In the genomic region with DNA sequence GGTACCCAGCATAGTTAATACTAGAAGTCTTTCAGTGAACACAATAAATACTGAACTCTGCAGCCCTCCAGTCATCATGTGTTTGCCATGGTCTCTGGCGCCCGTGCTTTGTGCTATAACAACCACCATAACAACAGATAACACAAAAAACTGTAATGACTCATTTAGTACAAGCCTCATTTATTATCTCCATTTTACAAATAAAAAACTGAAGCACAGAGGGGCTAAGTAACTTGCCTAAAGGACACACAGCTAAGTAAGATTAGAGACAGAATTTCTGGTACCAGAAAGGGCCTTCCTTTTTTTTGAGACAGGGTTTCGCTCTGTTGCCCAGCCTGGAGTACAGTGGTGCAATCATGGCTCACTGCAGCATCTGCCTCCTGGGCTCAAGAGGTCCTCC, we compare ENCODE assay signal across 15 cellular contexts. TPM values are rescaled to one million over a fixed set of nuclear protein-coding genes. Genes with fewer than 3 reads are reported as not detected.
DNase-seq lines count a peak whose midpoint lies in the region; ATAC-seq, FAIRE-seq and TF ChIP-seq lines count a peak whose summit lies in the region.
"Had no signal": no experiment of that assay in that cellular context is flagged by ENCODE, and none has a peak within 500 bp of the region (broad histone marks: within the 10 kb centered on the region; RNA-seq: fewer than 3 reads in every experiment).

No MANE protein-coding gene starts in this region.

- dilution Hi-C loops in mammary epithelial cell (cut with HindIII; ENCODE audit: low sequenced_read_pairs): no loop called here

- ATAC-seq in A549: peak in 1 of 2 experiments; percentile 23; a peak in 1 of 6 replicates
- ATAC-seq: esophagus mucosa had no signal

- H3K79me2 ChIP-seq in GM23248 (ENCODE audit: insufficient read depth) (peaks cover 100% of the 10 kb centered on the region), hepatocyte (peaks cover 100% of the 10 kb centered on the region), mammary epithelial cell (ENCODE audit: insufficient read depth, low read length) (peaks cover 91% of the 10 kb centered on the region)

- H2AFZ ChIP-seq in GM23248: no peak overlapping the region
- no peak overlapping the region for H2AFZ ChIP-seq in hepatocyte
- H2AFZ ChIP-seq in mammary epithelial cell (ENCODE audit: low read depth, low read length): no peak overlapping the region

- TF ChIP-seq RAD21 in A549 (conservative IDR thresholded peaks at IDR 0.05 in 1 of 2, IDR thresholded peaks at IDR 0.05 in 1 of 2): no peak

- DNase-seq in A549 (ENCODE audit: low read depth in 1 of 2, low spot score in 1 of 2) (no peak), GM23248 (peak; percentile 83), amniotic epithelial cell (ENCODE audit: low read depth) (peak; percentile 82), hepatocyte (ENCODE audit: low spot score) (no peak), BE2C (no peak), mucosa of gallbladder (ENCODE audit: low spot score) (no peak), mammary epithelial cell (no peak)
- DNase-seq in activated naive CD4-positive, alpha-beta T cell treated with anti-CD3 and anti-CD28 coated beads for 36 hours: no peak
- DNase-seq: activated CD4-positive, alpha-beta T cell treated with anti-CD3 and anti-CD28 coated beads for 4 hours; mesendoderm; NCI-H187; NCI-H69; stimulated activated naive CD4-positive, alpha-beta T cell treated with Interleukin-2 at 50 U/mL for 16 hours had no signal

- no peaks in the 10 kb centered on the region for H3K9me3 ChIP-seq in A549
- no peaks in the 10 kb centered on the region for H3K9me3 ChIP-seq in GM23248 (ENCODE audit: low read depth)
- H3K9me3 ChIP-seq in hepatocyte (ENCODE audit: low read depth): no peaks in the 10 kb centered on the region
- H3K9me3 ChIP-seq in BE2C: no peaks in the 10 kb centered on the region
- no peaks in the 10 kb centered on the region for H3K9me3 ChIP-seq in mammary epithelial cell (replicated peaks; ENCODE audit: insufficient read depth, low read length)

- POLR2A ChIA-PET in A549 (lab: Yijun Ruan, JAX): no interaction called here

- no peaks in the 10 kb centered on the region for H3K27me3 ChIP-seq in GM23248 (replicated peaks; ENCODE audit: insufficient read depth)
- no peaks in the 10 kb centered on the region for H3K27me3 ChIP-seq in hepatocyte
- H3K27me3 ChIP-seq in BE2C: no peaks in the 10 kb centered on the region
- no peaks in the 10 kb centered on the region for H3K27me3 ChIP-seq in mammary epithelial cell (ENCODE audit: insufficient read depth, low read length)

- 0 out of 3 replicates have a peak overlapping the region, but pooled peaks have one; percentile 25 for H3K4me2 ChIP-seq in A549
- peak overlapping the region; percentile 31 for H3K4me2 ChIP-seq in GM23248 (ENCODE audit: unreplicated experiment)
- H3K4me2 ChIP-seq in hepatocyte: peak overlapping the region; percentile 23
- H3K4me2 ChIP-seq in mammary epithelial cell (ENCODE audit: insufficient read depth, low read depth, low read length): no peak overlapping the region

- peaks cover 14% of the 10 kb centered on the region for H3F3A ChIP-seq in GM23248 (ENCODE audit: insufficient read depth)

- TF ChIP-seq EP300 in A549 (IDR thresholded peaks at IDR 0.05): no peak

- no peaks in the 10 kb centered on the region for H3K4me1 Mint-ChIP-seq in activated naive CD4-positive, alpha-beta T cell treated with anti-CD3 and anti-CD28 coated beads for 36 hours (ENCODE audit: low read depth)

- H3K36me3 Mint-ChIP-seq in activated naive CD4-positive, alpha-beta T cell treated with anti-CD3 and anti-CD28 coated beads for 36 hours (ENCODE audit: low read depth): no peaks in the 10 kb centered on the region

- H3K27ac ChIP-seq in A549: no peak overlapping the region
- H3K27ac ChIP-seq in GM23248: peak overlapping the region; percentile 65
- peak overlapping the region; percentile 33 for H3K27ac ChIP-seq in hepatocyte
- H3K27ac ChIP-seq in mammary epithelial cell (ENCODE audit: insufficient read depth, low read depth, low read length): no peak overlapping the region

- H3K4me3 ChIP-seq in A549: no peak overlapping the region
- no peak overlapping the region for H3K4me3 ChIP-seq in GM23248
- H3K4me3 ChIP-seq in hepatocyte: no peak overlapping the region
- H3K4me3 ChIP-seq in BE2C (ENCODE audit: low read depth, low read length): no peak overlapping the region
- H3K4me3 ChIP-seq in mammary epithelial cell (replicated peaks in 1 of 3; ENCODE audit: insufficient read depth in 1 of 3, low read depth in 2 of 3, low read length in 3 of 3): no peak overlapping the region

- in situ Hi-C loops in GM23248 (cut with MboI): no loop called here
- in situ Hi-C loops in mammary epithelial cell (cut with MboI; ENCODE audit: low sequenced_read_pairs in 2 of 2): no loop called here

- peaks cover 7% of the 10 kb centered on the region for H3K27me3 Mint-ChIP-seq in activated naive CD4-positive, alpha-beta T cell treated with anti-CD3 and anti-CD28 coated beads for 36 hours (ENCODE audit: low read depth)

- TF ChIP-seq CTCF in A549 (IDR thresholded peaks at IDR 0.05): no peak
- no peak for TF ChIP-seq CTCF in hepatocyte (IDR thresholded peaks at IDR 0.05; ENCODE audit: poor library complexity)
- no peak for TF ChIP-seq CTCF in BE2C (IDR thresholded peaks at IDR 0.05; ENCODE audit: low read depth, low read length)
- no peak for TF ChIP-seq CTCF in mammary epithelial cell (conservative IDR thresholded peaks at IDR 0.05 in 1 of 2, IDR thresholded peaks at IDR 0.05 in 1 of 2; ENCODE audit: extremely low read depth in 1 of 2, insufficient read depth in 1 of 2, low read depth in 1 of 2, low read length in 2 of 2)

- H3K9me2 ChIP-seq in GM23248 (ENCODE audit: insufficient read depth) (no peaks in the 10 kb centered on the region), hepatocyte (replicated peaks; ENCODE audit: insufficient read depth) (no peaks in the 10 kb centered on the region)

- intact Hi-C loops in activated naive CD4-positive, alpha-beta T cell treated with anti-CD3 and anti-CD28 coated beads for 36 hours (cut with micrococcal nuclease): no loop called here
- intact Hi-C loops in mammary epithelial cell (cut with micrococcal nuclease): no loop called here

- BruUV-seq in mammary epithelial cell (replicated peaks; lab: Mats Ljungman, UMichigan): no TSS peak

- peaks cover 3% of the 10 kb centered on the region; the same call in 1 of the 2 replicates for H4K20me1 ChIP-seq in GM23248 (ENCODE audit: insufficient read depth)
- peaks cover 22% of the 10 kb centered on the region for H4K20me1 ChIP-seq in hepatocyte (ENCODE audit: insufficient read depth, poor library complexity, severe bottlenecking)
- H4K20me1 ChIP-seq in mammary epithelial cell (ENCODE audit: insufficient read depth, low read length): no peaks in the 10 kb centered on the region

- no peak overlapping the region for H3K4me3 Mint-ChIP-seq in activated naive CD4-positive, alpha-beta T cell treated with anti-CD3 and anti-CD28 coated beads for 36 hours

- no peak for TF ChIP-seq POLR2A in A549 (IDR thresholded peaks at IDR 0.05; ENCODE audit: low read length)

- CTCF ChIA-PET in A549 (lab: Yijun Ruan, JAX): no interaction called here
- CTCF ChIA-PET in activated naive CD4-positive, alpha-beta T cell treated with anti-CD3 and anti-CD28 coated beads for 36 hours (lab: Charles Lee): interaction anchor here (0.6 kb wide), 2 partner anchors 64 to 475 kb away, joined by 3 to 8 read pairs; no protein-coding TSS in a partner anchor
- CTCF ChIA-PET in mammary epithelial cell (lab: Charles Lee; ENCODE audit: low non-redundant PET): no interaction called here

- H3K9ac ChIP-seq in GM23248 (peak overlapping the region; percentile 52), mammary epithelial cell (ENCODE audit: insufficient read depth, low read length) (no peak overlapping the region)

- H3K36me3 ChIP-seq in GM23248 (ENCODE audit: low read depth) (no peaks in the 10 kb centered on the region), hepatocyte (replicated peaks; ENCODE audit: insufficient read depth, low read depth) (no peaks in the 10 kb centered on the region), BE2C (no peaks in the 10 kb centered on the region), mammary epithelial cell (ENCODE audit: insufficient read depth, low read length) (no peaks in the 10 kb centered on the region)

- H3K9me3 Mint-ChIP-seq in activated naive CD4-positive, alpha-beta T cell treated with anti-CD3 and anti-CD28 coated beads for 36 hours: no peaks in the 10 kb centered on the region

- no peak overlapping the region for H3K27ac Mint-ChIP-seq in activated naive CD4-positive, alpha-beta T cell treated with anti-CD3 and anti-CD28 coated beads for 36 hours

- no peak for FAIRE-seq in A549 (lab: Jason Lieb, UNC)
- FAIRE-seq: colon had no signal

- 86% methylated on average over 3 of the region's 3 CpGs for WGBS in A549 (ENCODE audit: missing lambda C conversion rate)
- WGBS in GM23248 (ENCODE audit: low coverage in 1 of 2, low lambda C conversion rate in 2 of 2, missing lambda C conversion rate in 2 of 2), 2 experiments: 33 to 42% methylated on average over 3 of the region's 3 CpGs
- WGBS in hepatocyte (ENCODE audit: low lambda C conversion rate, missing lambda C conversion rate): 66% methylated on average over 3 of the region's 3 CpGs
- 86% methylated on average over 3 of the region's 3 CpGs for WGBS in mammary epithelial cell (ENCODE audit: low coverage, missing lambda C conversion rate)

- H3K4me1 ChIP-seq in A549: peaks cover 32% of the 10 kb centered on the region
- H3K4me1 ChIP-seq in GM23248 (ENCODE audit: insufficient read depth): peaks cover 43% of the 10 kb centered on the region
- H3K4me1 ChIP-seq in hepatocyte (ENCODE audit: insufficient read depth): peaks cover 39% of the 10 kb centered on the region
- H3K4me1 ChIP-seq in BE2C: peaks cover 33% of the 10 kb centered on the region
- peaks cover 12% of the 10 kb centered on the region for H3K4me1 ChIP-seq in mammary epithelial cell (ENCODE audit: insufficient read depth, low read length)

TF ChIP-seq in A549, 52 proteins besides CTCF, POLR2A, EP300 and RAD21 (continues in another document):
- TF ChIP-seq ZFP36 (IDR thresholded peaks at IDR 0.05; ENCODE audit: borderline replicate concordance, partially characterized antibody) (peak; percentile 43), RNF2 (IDR thresholded peaks at IDR 0.05; ENCODE audit: borderline replicate concordance, low read depth) (no peak)

RNA-seq across cellular contexts. Expression of a gene that starts 19.5 kb away (rescaled TPM):
- polyA plus RNA-seq in A549 (2011; rRNA removed): 65.3 and 77.7 TPM in 2 replicates
- 47.3 and 52.3 TPM in 2 replicates for polyA plus RNA-seq in A549 (2012; cell fraction: cytosol; rRNA removed)
- 57.8 and 60.0 TPM in 2 replicates for polyA plus RNA-seq in A549 (2012; cell fraction: nucleus; rRNA removed)
- 30.3 to 32.0 TPM (median 30.4 TPM) in 3 replicates for polyA plus RNA-seq in A549 (2017; fragmentation: RNase III; extraction: RNeasy Plus Mini Kit Qiagen cat#74134 plus additional on column Dnase treatment)
- 110 and 111 TPM in 2 replicates for polyA minus RNA-seq in A549 (2011; rRNA and poly(A)+ RNA removed)
- total RNA-seq in GM23248 (2014; rRNA removed; shearing (Covaris generic)): 136 and 139 TPM in 2 replicates
- 127 and 135 TPM in 2 replicates for polyA plus RNA-seq in GM23248 (2016; fragmentation: Nextera tagmentation; extraction: Ambion mirVana)
- total RNA-seq in hepatocyte: 94.7 and 133 TPM in 2 replicates
- polyA plus RNA-seq in hepatocyte: 76.7 and 84.2 TPM in 2 replicates
- 1 to 10 TPM; 3.3 to 4.3 TPM for total RNA-seq in activated naive CD4-positive, alpha-beta T cell treated with anti-CD3 and anti-CD28 coated beads for 36 hours
- polyA plus RNA-seq in BE2C (2012; ENCODE audit: insufficient read depth, insufficient read length, low read depth): 178 TPM
- total RNA-seq in mucosa of gallbladder: 81.1 TPM
- 100 to 1,000 TPM; 126 to 137 TPM for total RNA-seq in mammary epithelial cell
- 107 TPM for polyA plus RNA-seq in mammary epithelial cell
- polyA minus RNA-seq in mammary epithelial cell: 138 TPM

Comparison
In these comparisons a context has a peak if more than half of its experiments do, and no peak if none do; other contexts are left out.
1. DNase-seq: peak in GM23248 (single experiment) and amniotic epithelial cell (single experiment); none in A549 (0 of 2), hepatocyte (single experiment), activated naive CD4-positive, alpha-beta T cell treated with anti-CD3 and anti-CD28 coated beads for 36 hours (single experiment), BE2C (single experiment), mucosa of gallbladder (single experiment) and mammary epithelial cell (single experiment).
2. H3K27ac ChIP-seq: peak in GM23248 (single experiment) and hepatocyte (single experiment); none in A549 (0 of 2) and mammary epithelial cell (single experiment).
3. RNA of a gene that starts 19.5 kb away (total RNA-seq): 126 to 137 TPM in mammary epithelial cell, 136 to 139 TPM in GM23248, 94.7 to 133 TPM in hepatocyte and 81.1 TPM in mucosa of gallbladder (single experiment); 3.3 to 4.3 TPM in activated naive CD4-positive, alpha-beta T cell treated with anti-CD3 and anti-CD28 coated beads for 36 hours; every median in the first group is over 10 times any median in the second.